Comparison of ENCODE assay signal across 6 cellular contexts in the genomic region with DNA sequence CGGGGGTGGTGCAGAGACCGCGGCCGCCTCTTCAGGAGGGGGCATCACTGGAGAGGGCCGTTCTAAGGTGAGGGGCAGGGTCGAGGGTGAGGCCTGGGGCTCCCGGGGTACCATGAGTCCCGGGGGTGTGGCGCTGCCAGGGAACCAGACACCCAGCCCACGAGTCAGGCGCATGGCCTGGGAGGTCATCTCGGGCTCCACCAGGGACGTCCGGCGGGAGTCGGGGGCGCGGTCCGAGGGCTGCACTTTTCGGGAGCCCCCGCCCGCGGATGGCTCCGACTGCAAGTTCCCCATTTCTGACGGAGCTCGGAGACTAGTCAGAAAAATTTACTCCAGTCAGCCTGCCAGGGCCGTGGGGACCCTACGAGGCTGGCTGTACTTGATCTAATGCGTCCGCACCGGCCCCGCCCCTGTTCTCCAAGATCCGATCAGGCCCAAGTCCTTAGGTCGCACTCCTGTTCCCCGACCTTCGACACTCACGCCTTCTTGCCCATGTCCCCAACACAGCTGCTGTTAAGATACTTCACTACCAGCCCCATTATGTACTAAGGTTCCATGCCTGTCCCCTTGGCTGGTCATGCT. TPM values are rescaled to one million over a fixed set of nuclear protein-coding genes. Genes with fewer than 3 reads are reported as not detected.
DNase-seq lines count a peak whose midpoint lies in the region; ATAC-seq and TF ChIP-seq lines count a peak whose summit lies in the region.

No MANE protein-coding gene starts in this region.

- intact Hi-C loops in breast epithelium (cut with DNase I; ENCODE audit: low total_unique reads), result no loop called here

- H3K27me3 ChIP-seq in HL-60 (ENCODE audit: insufficient read depth, poor library complexity, severe bottlenecking) (peaks cover 18% of the 10 kb centered on the region), breast epithelium (no peaks in the 10 kb centered on the region), neutrophil (peaks cover 74% of the 10 kb centered on the region)

- TF ChIP-seq CTCF in HL-60 (IDR thresholded peaks at IDR 0.05; ENCODE audit: insufficient read depth, low read length) (no peak), breast epithelium (IDR thresholded peaks at IDR 0.05) (no peak), neutrophil (IDR thresholded peaks at IDR 0.05) (no peak)

- peak in 1 of 2 experiments; percentile 34 for DNase-seq in HL-60 (ENCODE audit: low read depth in 1 of 2, low spot score in 1 of 2)
- no peak for DNase-seq in breast epithelium (ENCODE audit: low spot score in 2 of 2)

- H3K27ac ChIP-seq in HL-60 (replicated peaks), result no peak overlapping the region
- peak overlapping the region; percentile 88 to 91 for H3K27ac ChIP-seq in breast epithelium
- peak overlapping the region; percentile 59 for H3K27ac ChIP-seq in neutrophil

- ATAC-seq in HG03280 (IDR thresholded peaks at IDR 0.05; ENCODE audit: unreplicated experiment) (no peak), HG02973 (IDR thresholded peaks at IDR 0.05; ENCODE audit: unreplicated experiment) (no peak), HG03039 (IDR thresholded peaks at IDR 0.05; ENCODE audit: unreplicated experiment) (no peak)

- H3K9me3 ChIP-seq in breast epithelium (no peaks in the 10 kb centered on the region), neutrophil (no peaks in the 10 kb centered on the region)

- H3K4me3 ChIP-seq in HL-60 (replicated peaks; ENCODE audit: insufficient read depth, low read length) (peak overlapping the region; percentile 25), breast epithelium (peak overlapping the region; percentile 35 to 74 (median 64)), neutrophil (ENCODE audit: low read depth in 1 of 2, low read length in 1 of 2) (peak overlapping the region; percentile 52 to 66)

- H3K36me3 ChIP-seq in breast epithelium, result no peaks in the 10 kb centered on the region
- H3K36me3 ChIP-seq in neutrophil, result peaks cover 35% of the 10 kb centered on the region

- peaks cover 0 to 6% of the 10 kb centered on the region in 2 donors for H3K4me1 ChIP-seq in breast epithelium
- peaks cover 24 to 26% of the 10 kb centered on the region in 2 experiments for H3K4me1 ChIP-seq in neutrophil (ENCODE audit: control insufficient read depth in 1 of 2, insufficient read depth in 1 of 2, low read depth in 1 of 2, low read length in 1 of 2)

- TF ChIP-seq POLR2A in breast epithelium (IDR thresholded peaks at IDR 0.05), result no peak

RNA-seq across cellular contexts. Expression of a gene that starts 0.8 kb away (rescaled TPM):
- total RNA-seq in breast epithelium, result under 1 TPM; 0.16 to 0.44 (median 0.33) TPM

RNA-seq across cellular contexts. Expression of a gene that starts 1.4 kb away (rescaled TPM):
- under 1 TPM; 0.16 to 0.66 (median 0.29) TPM for total RNA-seq in breast epithelium

RNA-seq across cellular contexts. Expression of a gene that starts 12.7 kb away (rescaled TPM):
- total RNA-seq in breast epithelium, result 100 to 1,000 TPM; 203 to 598 (median 218) TPM

RNA-seq across cellular contexts. Expression of a gene that starts 15.8 kb away (rescaled TPM):
- 10 to 100 TPM; 21.1 to 32.6 (median 22.9) TPM for total RNA-seq in breast epithelium

RNA-seq across cellular contexts. Expression of a gene that starts 39.0 kb away (rescaled TPM):
- 1 to 10 TPM in 2 of 3 donors, under 1 TPM in 1; 0.66 to 8.8 (median 1.6) TPM for total RNA-seq in breast epithelium
